ENCODE assay signal across 9 cellular contexts in the genomic region with DNA sequence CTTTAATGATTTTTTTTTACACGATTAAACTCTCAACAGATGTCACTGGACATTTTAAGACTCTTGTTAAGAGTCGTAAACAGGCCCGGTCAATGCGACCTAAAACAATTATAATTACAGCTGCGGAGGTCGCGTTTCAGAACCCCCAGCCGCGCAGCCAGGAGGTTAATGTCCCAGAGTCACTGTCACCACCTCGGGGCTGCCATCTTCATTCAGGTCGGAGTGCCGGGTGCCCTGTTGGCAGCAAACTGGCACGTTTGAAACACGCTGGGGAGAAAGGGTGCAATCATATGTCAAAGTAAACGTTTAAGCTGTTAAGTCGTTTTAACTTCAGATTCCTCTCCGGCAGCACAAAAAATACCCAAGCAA. TPM values are rescaled to one million over a fixed set of nuclear protein-coding genes. Genes with fewer than 3 reads are reported as not detected.
A peak's percentile ranks its signal among the peaks of the same experiment; 100 is the strongest.
DNase-seq lines count a peak whose midpoint lies in the region; ATAC-seq, FAIRE-seq and TF ChIP-seq lines count a peak whose summit lies in the region.
"Had no signal": no experiment of that assay in that cellular context is flagged by ENCODE, and none has a peak within 500 bp of the region (broad histone marks: within the 10 kb centered on the region; RNA-seq: fewer than 3 reads in every experiment).

No MANE protein-coding gene starts in this region.

- H3K79me2 ChIP-seq in astrocyte (ENCODE audit: insufficient read depth, low read length), result peaks cover 2% of the 10 kb centered on the region

- DNase-seq in cardiac muscle cell (ENCODE audit: low read depth in 1 of 2, low spot score in 1 of 2) (no peak), left ventricle myocardium superior (no peak), astrocyte (ENCODE audit: low read depth) (no peak), memory B cell (ENCODE audit: low spot score in 2 of 2) (no peak), vagina (ENCODE audit: extremely low spot score in 2 of 2) (no peak), NCI-H128 (lab: John Stamatoyannopoulos, UW; ENCODE audit: unreplicated experiment) (no peak), NCI-H1930 (lab: John Stamatoyannopoulos, UW) (no peak)
- DNase-seq: NCI-H187 treated with DMSO at 0.1 percent for 48 hours had no signal

- no peak for FAIRE-seq in astrocyte (lab: Jason Lieb, UNC)

- H4K20me1 ChIP-seq in astrocyte (ENCODE audit: insufficient read depth, low read length), result peaks cover 8% of the 10 kb centered on the region

- peak overlapping the region; percentile 77 for H3K9ac ChIP-seq in astrocyte (ENCODE audit: low read length)

- H3K4me3 ChIP-seq in cardiac muscle cell, result peak overlapping the region; percentile 47
- H3K4me3 ChIP-seq in astrocyte (ENCODE audit: insufficient read depth, low read depth, low read length), result peak overlapping the region; percentile 70
- peak overlapping the region; percentile 60 to 70 for H3K4me3 ChIP-seq in vagina

- H3K9me3 ChIP-seq in cardiac muscle cell (ENCODE audit: low read depth), result no peaks in the 10 kb centered on the region
- no peaks in the 10 kb centered on the region for H3K9me3 ChIP-seq in astrocyte (ENCODE audit: insufficient read depth, low read depth, low read length)
- H3K9me3 ChIP-seq in vagina, result no peaks in the 10 kb centered on the region

- H3K4me1 Mint-ChIP-seq in astrocyte (ENCODE audit: low read depth, unreplicated experiment), result peaks cover 10% of the 10 kb centered on the region
- H3K4me1 Mint-ChIP-seq in memory B cell, result peaks cover 6% of the 10 kb centered on the region

- TF ChIP-seq POLR2A in vagina (IDR thresholded peaks at IDR 0.05), result no peak

- H3K4me3 Mint-ChIP-seq in astrocyte (ENCODE audit: unreplicated experiment) (peak overlapping the region; percentile 96), memory B cell (peak overlapping the region; percentile 95)

- peak overlapping the region; percentile 80 for H3K27ac ChIP-seq in cardiac muscle cell
- no peak overlapping the region for H3K27ac ChIP-seq in astrocyte (ENCODE audit: low read depth, low read length)
- H3K27ac ChIP-seq in vagina, result peak overlapping the region; percentile 86

- H3K9me3 Mint-ChIP-seq in astrocyte (ENCODE audit: unreplicated experiment) (no peaks in the 10 kb centered on the region), memory B cell (no peaks in the 10 kb centered on the region)

- H3K27me3 ChIP-seq in cardiac muscle cell, result no peaks in the 10 kb centered on the region
- peaks cover 40% of the 10 kb centered on the region for H3K27me3 ChIP-seq in astrocyte (ENCODE audit: insufficient read depth, low read length)
- no peaks in the 10 kb centered on the region for H3K27me3 ChIP-seq in vagina

- peak overlapping the region; percentile 84 for H2AFZ ChIP-seq in astrocyte (ENCODE audit: low read depth, low read length)

- TF ChIP-seq CTCF in cardiac muscle cell (IDR thresholded peaks at IDR 0.05; ENCODE audit: low read depth, low read length) (no peak), astrocyte (IDR thresholded peaks at IDR 0.05; ENCODE audit: insufficient read depth, low read depth, low read length) (no peak), vagina (IDR thresholded peaks at IDR 0.05) (no peak)

- intact Hi-C loops in left ventricle myocardium superior (cut with micrococcal nuclease) (no loop called here), vagina (cut with DNase I) (no loop called here)

- peak overlapping the region; percentile 90 for H3K27ac Mint-ChIP-seq in astrocyte (ENCODE audit: unreplicated experiment)
- H3K27ac Mint-ChIP-seq in memory B cell, result no peak overlapping the region

- no peaks in the 10 kb centered on the region for H3K36me3 ChIP-seq in cardiac muscle cell
- H3K36me3 ChIP-seq in astrocyte (ENCODE audit: insufficient read depth, low read length), result no peaks in the 10 kb centered on the region
- no peaks in the 10 kb centered on the region for H3K36me3 ChIP-seq in vagina

- H3K4me2 ChIP-seq in astrocyte (ENCODE audit: low read length), result peak overlapping the region; percentile 96

- peaks cover 6% of the 10 kb centered on the region for H3K4me1 ChIP-seq in cardiac muscle cell (ENCODE audit: low read depth)
- peaks cover 8% of the 10 kb centered on the region for H3K4me1 ChIP-seq in astrocyte (ENCODE audit: insufficient read depth, low read length)
- peaks cover 27% of the 10 kb centered on the region for H3K4me1 ChIP-seq in vagina

- no peaks in the 10 kb centered on the region for H3K36me3 Mint-ChIP-seq in astrocyte (ENCODE audit: low read depth, unreplicated experiment)
- H3K36me3 Mint-ChIP-seq in memory B cell, result peaks cover 3% of the 10 kb centered on the region

- ATAC-seq in left ventricle myocardium superior (no peak), memory B cell (ENCODE audit: low read depth) (no peak), GM18498 (IDR thresholded peaks at IDR 0.05; ENCODE audit: unreplicated experiment) (no peak)

- H3K27me3 Mint-ChIP-seq in astrocyte (ENCODE audit: low read depth, unreplicated experiment) (peaks cover 9% of the 10 kb centered on the region), memory B cell (peaks cover 17% of the 10 kb centered on the region)

RNA-seq across cellular contexts. Expression of a gene that starts 0.7 kb away (rescaled TPM):
- total RNA-seq in cardiac muscle cell (4.8 and 7.2 TPM in 2 replicates), left ventricle myocardium superior (0.35 TPM), astrocyte (6.0 and 6.3 TPM in 2 replicates), vagina (2.2 TPM)
- 1.3 and 3.0 TPM in 2 replicates for polyA plus RNA-seq in cardiac muscle cell
